In genomic region chr1:203839081-203839480, GRCh38 we compare ENCODE assay signal across 1 cellular context.
TF ChIP-seq lines count a peak whose summit lies in the region.

No MANE protein-coding gene starts in this region.

TF ChIP-seq in IMR-90, 13 proteins besides CTCF, POLR2A, EP300 and RAD21 (continued from another document):
- TF ChIP-seq MAFK (IDR thresholded peaks at IDR 0.05; ENCODE audit: low read depth, low read length) (no peak), ELK1 (IDR thresholded peaks at IDR 0.05; ENCODE audit: borderline replicate concordance, low read depth, low read length) (no peak), MXI1 (IDR thresholded peaks at IDR 0.05; ENCODE audit: borderline replicate concordance, low read depth, low read length) (no peak), NFE2L2 (IDR thresholded peaks at IDR 0.05; ENCODE audit: low read depth, low read length) (no peak)
